Comparison of ENCODE assay signal across 2 cellular contexts in the genomic region with DNA sequence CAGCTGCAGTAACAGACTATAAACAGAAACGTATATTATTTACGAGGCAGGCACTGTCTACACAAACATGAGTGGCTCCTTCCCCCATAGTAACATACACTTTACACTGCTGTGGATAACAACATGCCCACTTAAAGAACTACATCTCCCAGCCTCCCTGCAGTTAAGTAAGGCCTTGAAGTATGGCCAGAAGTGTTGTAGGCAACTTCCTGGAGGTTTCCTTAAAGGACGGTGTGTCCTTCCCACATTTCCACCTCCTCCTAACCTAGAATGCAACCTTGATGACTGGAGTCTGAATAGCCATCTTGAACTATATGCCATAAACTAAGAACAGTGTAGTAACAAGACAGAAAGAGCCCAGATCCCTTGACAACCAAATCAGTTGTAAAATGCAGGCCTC.
TF ChIP-seq lines count a peak whose summit lies in the region.

No MANE protein-coding gene starts in this region.

TF ChIP-seq in K562, 482 proteins besides CTCF, POLR2A, EP300 and RAD21:
- TF ChIP-seq RFX1 (IDR thresholded peaks at IDR 0.05) (0 out of 2 replicates have a peak, but pooled peaks have one; percentile 13), YY1 (IDR thresholded peaks at IDR 0.05; ENCODE audit: borderline replicate concordance in 1 of 3, control insufficient read depth in 1 of 3, extremely low read depth in 1 of 3, insufficient read depth in 3 of 3, insufficient read length in 1 of 3, insufficient replicate concordance in 2 of 3, low read depth in 1 of 3, low read length in 2 of 3) (peak in 1 of 3 experiments; percentile 7), ZNF143 (CRISPR knock-in tag; IDR thresholded peaks at IDR 0.05) (peak; percentile 64), ERF (CRISPR knock-in tag; IDR thresholded peaks at IDR 0.05) (no peak), SIX5 (IDR thresholded peaks at IDR 0.05; ENCODE audit: borderline replicate concordance in 1 of 2, insufficient read depth in 1 of 2, low read depth in 1 of 2, low read length in 2 of 2) (0 out of 4 replicates have a peak, but pooled peaks of 1 of the 2 experiments have one; percentile 32), HCFC1 (IDR thresholded peaks at IDR 0.05; ENCODE audit: low read depth, low read length) (peak; percentile 75), ESRRA (IDR thresholded peaks at IDR 0.05; ENCODE audit: borderline replicate concordance, low read depth) (peak; percentile 82)
- TF ChIP-seq, protein P1, sequence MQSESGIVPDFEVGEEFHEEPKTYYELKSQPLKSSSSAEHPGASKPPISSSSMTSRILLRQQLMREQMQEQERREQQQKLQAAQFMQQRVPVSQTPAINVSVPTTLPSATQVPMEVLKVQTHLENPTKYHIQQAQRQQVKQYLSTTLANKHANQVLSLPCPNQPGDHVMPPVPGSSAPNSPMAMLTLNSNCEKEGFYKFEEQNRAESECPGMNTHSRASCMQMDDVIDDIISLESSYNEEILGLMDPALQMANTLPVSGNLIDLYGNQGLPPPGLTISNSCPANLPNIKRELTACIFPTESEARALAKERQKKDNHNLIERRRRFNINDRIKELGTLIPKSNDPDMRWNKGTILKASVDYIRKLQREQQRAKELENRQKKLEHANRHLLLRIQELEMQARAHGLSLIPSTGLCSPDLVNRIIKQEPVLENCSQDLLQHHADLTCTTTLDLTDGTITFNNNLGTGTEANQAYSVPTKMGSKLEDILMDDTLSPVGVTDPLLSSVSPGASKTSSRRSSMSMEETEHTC (IDR thresholded peaks at IDR 0.05): no peak
- TF ChIP-seq, protein P2, sequence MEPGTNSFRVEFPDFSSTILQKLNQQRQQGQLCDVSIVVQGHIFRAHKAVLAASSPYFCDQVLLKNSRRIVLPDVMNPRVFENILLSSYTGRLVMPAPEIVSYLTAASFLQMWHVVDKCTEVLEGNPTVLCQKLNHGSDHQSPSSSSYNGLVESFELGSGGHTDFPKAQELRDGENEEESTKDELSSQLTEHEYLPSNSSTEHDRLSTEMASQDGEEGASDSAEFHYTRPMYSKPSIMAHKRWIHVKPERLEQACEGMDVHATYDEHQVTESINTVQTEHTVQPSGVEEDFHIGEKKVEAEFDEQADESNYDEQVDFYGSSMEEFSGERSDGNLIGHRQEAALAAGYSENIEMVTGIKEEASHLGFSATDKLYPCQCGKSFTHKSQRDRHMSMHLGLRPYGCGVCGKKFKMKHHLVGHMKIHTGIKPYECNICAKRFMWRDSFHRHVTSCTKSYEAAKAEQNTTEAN (CRISPR knock-in tag; IDR thresholded peaks at IDR 0.05): no peak

TF ChIP-seq in HepG2, 621 proteins besides CTCF, POLR2A, EP300 and RAD21:
- TF ChIP-seq CENPT (CRISPR knock-in tag; IDR thresholded peaks at IDR 0.05; ENCODE audit: low read depth) (no peak), THAP11 (CRISPR knock-in tag; IDR thresholded peaks at IDR 0.05) (0 out of 2 replicates have a peak, but pooled peaks have one; percentile 49)
